8 cellular contexts compared by ENCODE assay signal in genomic region chr19:796692-797527, GRCh38. TPM values are rescaled to one million over a fixed set of nuclear protein-coding genes. Genes with fewer than 3 reads are reported as not detected.
DNase-seq lines count a peak whose midpoint lies in the region; ATAC-seq and TF ChIP-seq lines count a peak whose summit lies in the region.

Gene PTBP1, plus strand, starts transcription at chr19:797452. Its CDS starts 46 bp downstream, at chr19:797498.

- TF ChIP-seq CTCF in left ventricle myocardium inferior (IDR thresholded peaks at IDR 0.05; ENCODE audit: borderline replicate concordance) (peak; percentile 39), progenitor cell of endocrine pancreas (IDR thresholded peaks at IDR 0.05; ENCODE audit: unreplicated experiment) (no peak)

- intact Hi-C loops in left ventricle myocardium inferior (cut with micrococcal nuclease) = no loop called here

- H3K9me3 ChIP-seq in left ventricle myocardium inferior (replicated peaks) = no peaks in the 10 kb centered on the region

- H3K4me3 Mint-ChIP-seq in progenitor cell of endocrine pancreas (ENCODE audit: low read depth) = peak within 1 kb of the TSS; percentile 85

- H3K4me1 ChIP-seq in left ventricle myocardium inferior = peaks cover 66% of the 10 kb centered on the region

- peak within 1 kb of the TSS; percentile 97 for H3K27ac Mint-ChIP-seq in progenitor cell of endocrine pancreas

- peak; percentile 80 for ATAC-seq in GM18498 (IDR thresholded peaks at IDR 0.05; ENCODE audit: unreplicated experiment)
- peak; percentile 74 for ATAC-seq in HG02938 (IDR thresholded peaks at IDR 0.05; ENCODE audit: unreplicated experiment)

- peak within 1 kb of the TSS; percentile 77 for H3K4me3 ChIP-seq in left ventricle myocardium inferior

- peaks cover 26% of the 10 kb centered on the region for H3K4me1 Mint-ChIP-seq in progenitor cell of endocrine pancreas (ENCODE audit: low read depth)

- H3K36me3 ChIP-seq in left ventricle myocardium inferior = peaks cover 11% of the 10 kb centered on the region

- H3K9me3 Mint-ChIP-seq in progenitor cell of endocrine pancreas (ENCODE audit: low read depth) = no peaks in the 10 kb centered on the region

- H3K27me3 Mint-ChIP-seq in progenitor cell of endocrine pancreas = no peaks in the 10 kb centered on the region

- DNase-seq in NCI-H187 (lab: John Stamatoyannopoulos, UW) (peak; percentile 98 to 100), T-helper 2 cell (peak; percentile 97 to 100 (median 100)), left ventricle myocardium inferior (peak; percentile 100), progenitor cell of endocrine pancreas (ENCODE audit: low spot score, unreplicated experiment) (peak; percentile 99), ureter (ENCODE audit: low spot score) (peak; percentile 100)

- peaks cover 6% of the 10 kb centered on the region for H3K36me3 Mint-ChIP-seq in progenitor cell of endocrine pancreas (ENCODE audit: insufficient read depth)

- no peaks in the 10 kb centered on the region for H3K27me3 ChIP-seq in left ventricle myocardium inferior (ENCODE audit: low read depth)

- H3K27ac ChIP-seq in angular gyrus (ENCODE audit: low read depth, low read length) (peak within 1 kb of the TSS; percentile 93), left ventricle myocardium inferior (replicated peaks) (peak within 1 kb of the TSS; percentile 100)

RNA-seq across cellular contexts. Expression of gene PTBP1, which starts in this region (rescaled TPM):
- total RNA-seq in left ventricle myocardium inferior = 55.6 TPM
- 497 and 500 TPM in 2 replicates for total RNA-seq in progenitor cell of endocrine pancreas
- 374 TPM for total RNA-seq in ureter

Comparison
In these comparisons a context has a peak if more than half of its experiments do, and no peak if none do; other contexts are left out.
1. Peak in every context shown above with its lines: DNase-seq, ATAC-seq, H3K4me3 ChIP-seq and H3K27ac ChIP-seq.